In genomic region chr22:32205974-32206773, GRCh38 we compare ENCODE assay signal across 12 cellular contexts. TPM values are rescaled to one million over a fixed set of nuclear protein-coding genes. Genes with fewer than 3 reads are reported as not detected.
DNase-seq lines count a peak whose midpoint lies in the region; ATAC-seq and TF ChIP-seq lines count a peak whose summit lies in the region.
"Had no signal": no experiment of that assay in that cellular context is flagged by ENCODE, and none has a peak within 500 bp of the region (broad histone marks: within the 10 kb centered on the region; RNA-seq: fewer than 3 reads in every experiment).

No MANE protein-coding gene starts in this region.

- ATAC-seq in HCT116, result peak; percentile 23
- ATAC-seq in activated naive CD8-positive, alpha-beta T cell treated with anti-CD3 and anti-CD28 coated beads, Interleukin-2, amount 50 U/mL, for 24 hours, result no peak

- peaks cover 27 to 45% of the 10 kb centered on the region in 2 experiments for H3K4me1 ChIP-seq in HCT116 (ENCODE audit: control insufficient read depth in 1 of 2, insufficient read depth in 2 of 2, low read length in 2 of 2)

- CTCF ChIA-PET in HCT116 (lab: Charles Lee), result interaction anchor here (0.6 to 1.6 kb wide), 3 partner anchors 60 to 229 kb away, joined by 3 to 7 read pairs (median 3); no protein-coding TSS in a partner anchor

- peaks cover 14% of the 10 kb centered on the region for H3K4me1 Mint-ChIP-seq in chondrocyte (ENCODE audit: low read depth)
- H3K4me1 Mint-ChIP-seq in neural crest cell, result peaks cover 19% of the 10 kb centered on the region
- H3K4me1 Mint-ChIP-seq in activated naive CD8-positive, alpha-beta T cell treated with anti-CD3 and anti-CD28 coated beads, Interleukin-2, amount 50 U/mL, for 24 hours, result peaks cover 12% of the 10 kb centered on the region

- peak overlapping the region; percentile 99 for H3K4me2 ChIP-seq in HCT116 (ENCODE audit: low read length)

- TF ChIP-seq RAD21 in HCT116 (IDR thresholded peaks at IDR 0.05; ENCODE audit: low read depth), result no peak

- peak in 1 of 3 experiments; percentile 30; a peak in 1 of 6 replicates for TF ChIP-seq CTCF in HCT116 (IDR thresholded peaks at IDR 0.05 in 2 of 3, conservative IDR thresholded peaks at IDR 0.05 in 1 of 3; ENCODE audit: borderline replicate concordance in 1 of 3, insufficient read depth in 1 of 3, low read depth in 2 of 3, low read length in 2 of 3)
- no peak for TF ChIP-seq CTCF in chondrocyte (IDR thresholded peaks at IDR 0.05)
- TF ChIP-seq CTCF in neural crest cell (conservative IDR thresholded peaks at IDR 0.05), result peak; percentile 34

- peak overlapping the region; percentile 48; the same call in 1 of the 2 replicates for H3K27ac ChIP-seq in HCT116 (ENCODE audit: low read depth, low read length)

- no peaks in the 10 kb centered on the region for H3K79me2 ChIP-seq in HCT116 (ENCODE audit: insufficient read depth, low read length)

- POLR2A ChIA-PET in HCT116 (lab: Charles Lee), result no interaction called here

- H3K36me3 ChIP-seq in HCT116 (ENCODE audit: control insufficient read depth in 1 of 2, insufficient read depth in 2 of 2, low read length in 2 of 2), result peaks cover 0 to 4% of the 10 kb centered on the region in 2 experiments; a peak in 2 of 4 replicates

- H3K9me3 Mint-ChIP-seq in chondrocyte (ENCODE audit: low read depth) (no peaks in the 10 kb centered on the region), neural crest cell (no peaks in the 10 kb centered on the region)
- no peaks in the 10 kb centered on the region for H3K9me3 Mint-ChIP-seq in activated naive CD8-positive, alpha-beta T cell treated with anti-CD3 and anti-CD28 coated beads, Interleukin-2, amount 50 U/mL, for 24 hours

- TF ChIP-seq POLR2A in HCT116 (IDR thresholded peaks at IDR 0.05; ENCODE audit: borderline replicate concordance, extremely low read depth, insufficient read depth, insufficient read length), result no peak

- H3K4me3 Mint-ChIP-seq in chondrocyte (ENCODE audit: unreplicated experiment) (peak overlapping the region; percentile 40), neural crest cell (peak overlapping the region; percentile 19)
- H3K4me3 Mint-ChIP-seq in activated naive CD8-positive, alpha-beta T cell treated with anti-CD3 and anti-CD28 coated beads, Interleukin-2, amount 50 U/mL, for 24 hours, result no peak overlapping the region

- H2AFZ ChIP-seq in HCT116 (ENCODE audit: low read depth, low read length, poor library complexity, severe bottlenecking), result no peak overlapping the region

- H3K9me2 ChIP-seq in HCT116 (ENCODE audit: insufficient read depth), result no peaks in the 10 kb centered on the region

- RAD21 ChIA-PET in HCT116 (lab: Charles Lee; ENCODE audit: low non-redundant PET in 1 of 2, low total read pairs in 2 of 2, uncharacterized antibody in 2 of 2, unreplicated experiment in 2 of 2), result no interaction called here

- H3K27me3 Mint-ChIP-seq in chondrocyte (ENCODE audit: low read depth) (peaks cover 4% of the 10 kb centered on the region), neural crest cell (ENCODE audit: low read depth) (peaks cover 52% of the 10 kb centered on the region)
- peaks cover 21% of the 10 kb centered on the region for H3K27me3 Mint-ChIP-seq in activated naive CD8-positive, alpha-beta T cell treated with anti-CD3 and anti-CD28 coated beads, Interleukin-2, amount 50 U/mL, for 24 hours

- H3K36me3 Mint-ChIP-seq in chondrocyte (ENCODE audit: low read depth) (no peaks in the 10 kb centered on the region), neural crest cell (ENCODE audit: low read depth) (no peaks in the 10 kb centered on the region)
- no peaks in the 10 kb centered on the region for H3K36me3 Mint-ChIP-seq in activated naive CD8-positive, alpha-beta T cell treated with anti-CD3 and anti-CD28 coated beads, Interleukin-2, amount 50 U/mL, for 24 hours (ENCODE audit: low read depth)

- no peaks in the 10 kb centered on the region for H3K9me3 ChIP-seq in HCT116 (ENCODE audit: control insufficient read depth in 1 of 2, insufficient read depth in 1 of 2, low read depth in 1 of 2, low read length in 2 of 2)

- H4K20me1 ChIP-seq in HCT116 (ENCODE audit: insufficient read depth), result no peaks in the 10 kb centered on the region

- H3K9ac ChIP-seq in HCT116 (ENCODE audit: low read length), result peak overlapping the region; percentile 71; the same call in 1 of the 2 replicates

- DNase-seq in NCI-H82 (lab: John Stamatoyannopoulos, UW) (peak; percentile 15), NCI-H82 treated with DMSO at 0.1 percent for 48 hours (lab: John Stamatoyannopoulos, UW; ENCODE audit: unreplicated experiment) (no peak), HCT116 (ENCODE audit: low read depth, low spot score) (no peak), chondrocyte (ENCODE audit: low spot score) (no peak), neural crest cell (ENCODE audit: low read depth, low spot score) (peak; percentile 25), DMS79 (lab: John Stamatoyannopoulos, UW) (no peak), KG1 (lab: John Stamatoyannopoulos, UW) (no peak)
- DNase-seq in activated naive CD8-positive, alpha-beta T cell treated with anti-CD3 and anti-CD28 coated beads, Interleukin-2, amount 50 U/mL, for 24 hours, result no peak
- DNase-seq: effector CD8-positive, alpha-beta T cell; IMR-90; T-helper 9 cell had no signal

- intact Hi-C loops in HCT116 (cut with micrococcal nuclease), result loop anchor here (2.0 to 10.0 kb wide), 3 partner anchors 169 to 269 kb away; partner anchors contain the start of gene FBXO7

- H3K27me3 ChIP-seq in HCT116 (ENCODE audit: insufficient read depth, low read length), result no peaks in the 10 kb centered on the region

- no peak overlapping the region for H3K27ac Mint-ChIP-seq in chondrocyte (ENCODE audit: unreplicated experiment)
- H3K27ac Mint-ChIP-seq in neural crest cell (ENCODE audit: unreplicated experiment), result no peak overlapping the region
- H3K27ac Mint-ChIP-seq in activated naive CD8-positive, alpha-beta T cell treated with anti-CD3 and anti-CD28 coated beads, Interleukin-2, amount 50 U/mL, for 24 hours, result no peak overlapping the region

- H3K4me3 ChIP-seq in HCT116 (replicated peaks in 1 of 2; ENCODE audit: low read depth in 1 of 2, low read length in 2 of 2), result peak overlapping the region; percentile 59 to 70; a peak in 3 of 4 replicates

- no TSS peak for BruUV-seq in HCT116 (replicated peaks; lab: Mats Ljungman, UMichigan)

TF ChIP-seq in HCT116, 20 proteins besides CTCF, POLR2A, EP300 and RAD21:
- no peak for TF ChIP-seq CEBPB (IDR thresholded peaks at IDR 0.05; ENCODE audit: low read depth)
- no peak for TF ChIP-seq REST (IDR thresholded peaks at IDR 0.05; ENCODE audit: low read depth)
- TF ChIP-seq FOSL1 (IDR thresholded peaks at IDR 0.05; ENCODE audit: low read depth), result no peak
- TF ChIP-seq SRF (IDR thresholded peaks at IDR 0.05; ENCODE audit: low read depth), result no peak
- no peak for TF ChIP-seq ZNF274 (IDR thresholded peaks at IDR 0.05; ENCODE audit: low read depth, low read length)
- TF ChIP-seq SP1 (IDR thresholded peaks at IDR 0.05; ENCODE audit: low read depth), result no peak
- no peak for TF ChIP-seq ELF1 (IDR thresholded peaks at IDR 0.05; ENCODE audit: borderline replicate concordance, low read depth)
- TF ChIP-seq EGR1 (IDR thresholded peaks at IDR 0.05; ENCODE audit: low read depth), result no peak
- TF ChIP-seq ATF3 (IDR thresholded peaks at IDR 0.05), result no peak
- no peak for TF ChIP-seq YY1 (IDR thresholded peaks at IDR 0.05; ENCODE audit: extremely low read depth, insufficient replicate concordance, low read depth, low read length)
- TF ChIP-seq SIN3A (IDR thresholded peaks at IDR 0.05; ENCODE audit: low read depth), result no peak
- TF ChIP-seq CBX3 (IDR thresholded peaks at IDR 0.05; ENCODE audit: low read depth), result no peak

RNA-seq across cellular contexts. Expression of gene RFPL2, which starts 1.3 kb away (rescaled TPM):
- total RNA-seq in HCT116 (2021; ENCODE audit: unreplicated experiment) (0.61 TPM), chondrocyte (0.22 TPM in 1 of 3 replicates, not detected in the others), neural crest cell (0.21 TPM in 1 of 2 replicates, not detected in the other)
- 0.29 and 0.33 TPM in 2 replicates for polyA plus RNA-seq in HCT116 (2012)
- total RNA-seq: IMR-90, posterior vena cava had no signal
- polyA plus RNA-seq: IMR-90 had no signal

RNA-seq across cellular contexts. Expression of gene C22orf42, which starts 47.1 kb away (rescaled TPM):
- total RNA-seq in HCT116 (2021; ENCODE audit: unreplicated experiment) (not detected), chondrocyte (not detected in 3 replicates), neural crest cell (not detected in 2 replicates)
- not detected in 2 replicates for polyA plus RNA-seq in HCT116 (2012)
- total RNA-seq: IMR-90, posterior vena cava had no signal
- polyA plus RNA-seq: IMR-90 had no signal

RNA-seq across cellular contexts. Expression of gene SLC5A4, which starts 49.0 kb away (rescaled TPM):
- total RNA-seq in HCT116 (2021; ENCODE audit: unreplicated experiment) (0.22 TPM), chondrocyte (not detected in 3 replicates), neural crest cell (0.14 and 0.23 TPM in 2 replicates)
- 0.16 and 0.26 TPM in 2 replicates for polyA plus RNA-seq in HCT116 (2012)

Comparison
In these comparisons a context has a peak if more than half of its experiments do, and no peak if none do; other contexts are left out.
1. DNase-seq: peak in NCI-H82 (single experiment) and neural crest cell (single experiment); none in NCI-H82 treated with DMSO at 0.1 percent for 48 hours (single experiment), HCT116 (single experiment), chondrocyte (single experiment), DMS79 (single experiment), activated naive CD8-positive, alpha-beta T cell treated with anti-CD3 and anti-CD28 coated beads, Interleukin-2, amount 50 U/mL, for 24 hours (single experiment) and KG1 (single experiment).